Comparison of ENCODE assay signal across 4 cellular contexts in genomic region chr15:89364741-89365450, GRCh38.
TF ChIP-seq lines count a peak whose summit lies in the region.

No MANE protein-coding gene starts in this region.

TF ChIP-seq in A549, 52 proteins besides CTCF, POLR2A, EP300 and RAD21:
- TF ChIP-seq NR3C1 (IDR thresholded peaks at IDR 0.05) (no peak), MAZ (IDR thresholded peaks at IDR 0.05; ENCODE audit: borderline replicate concordance, low read depth, low read length) (no peak), HOXB5 (CRISPR knock-in tag; IDR thresholded peaks at IDR 0.05) (0 out of 2 replicates have a peak, but pooled peaks have one; percentile 29), MYC (IDR thresholded peaks at IDR 0.05; ENCODE audit: borderline replicate concordance, low read length) (no peak), REST (IDR thresholded peaks at IDR 0.05) (peak; percentile 80), CEBPB (IDR thresholded peaks at IDR 0.05) (no peak), CHD4 (IDR thresholded peaks at IDR 0.05; ENCODE audit: borderline replicate concordance) (no peak), EHMT2 (IDR thresholded peaks at IDR 0.05; ENCODE audit: low read depth) (0 out of 2 replicates have a peak, but pooled peaks have one; percentile 37)

TF ChIP-seq in Ishikawa, 13 proteins besides CTCF, POLR2A, EP300 and RAD21:
- TF ChIP-seq TEAD4 (IDR thresholded peaks at IDR 0.05) (no peak), REST (IDR thresholded peaks at IDR 0.05; ENCODE audit: low read depth) (peak; percentile 91), YY1 (IDR thresholded peaks at IDR 0.05; ENCODE audit: low read depth) (no peak), EGR1 (IDR thresholded peaks at IDR 0.05) (no peak)
TF ChIP-seq in Ishikawa: peak in this region for 1.

TF ChIP-seq in GM12878, 131 proteins besides CTCF, POLR2A, EP300 and RAD21:
- TF ChIP-seq ELK1 (IDR thresholded peaks at IDR 0.05; ENCODE audit: low read depth, low read length): no peak
- peak; percentile 65; the same call in 1 of the 2 replicates for TF ChIP-seq REST (IDR thresholded peaks at IDR 0.05; ENCODE audit: low read depth, low read length)
- no peak for TF ChIP-seq MAX (IDR thresholded peaks at IDR 0.05; ENCODE audit: low read depth, low read length)
- no peak for TF ChIP-seq KDM1A (IDR thresholded peaks at IDR 0.05; ENCODE audit: borderline replicate concordance)

TF ChIP-seq in liver, 16 proteins besides CTCF, POLR2A, EP300 and RAD21:
- TF ChIP-seq EGR1 (IDR thresholded peaks at IDR 0.05; ENCODE audit: low read depth in 2 of 2) (no peak), REST (IDR thresholded peaks at IDR 0.05) (peak; percentile 67), SP1 (IDR thresholded peaks at IDR 0.05) (no peak), RXRA (IDR thresholded peaks at IDR 0.05) (no peak), HNF4G (IDR thresholded peaks at IDR 0.05) (no peak)
